ENCODE assay signal across 8 cellular contexts in the genomic region with DNA sequence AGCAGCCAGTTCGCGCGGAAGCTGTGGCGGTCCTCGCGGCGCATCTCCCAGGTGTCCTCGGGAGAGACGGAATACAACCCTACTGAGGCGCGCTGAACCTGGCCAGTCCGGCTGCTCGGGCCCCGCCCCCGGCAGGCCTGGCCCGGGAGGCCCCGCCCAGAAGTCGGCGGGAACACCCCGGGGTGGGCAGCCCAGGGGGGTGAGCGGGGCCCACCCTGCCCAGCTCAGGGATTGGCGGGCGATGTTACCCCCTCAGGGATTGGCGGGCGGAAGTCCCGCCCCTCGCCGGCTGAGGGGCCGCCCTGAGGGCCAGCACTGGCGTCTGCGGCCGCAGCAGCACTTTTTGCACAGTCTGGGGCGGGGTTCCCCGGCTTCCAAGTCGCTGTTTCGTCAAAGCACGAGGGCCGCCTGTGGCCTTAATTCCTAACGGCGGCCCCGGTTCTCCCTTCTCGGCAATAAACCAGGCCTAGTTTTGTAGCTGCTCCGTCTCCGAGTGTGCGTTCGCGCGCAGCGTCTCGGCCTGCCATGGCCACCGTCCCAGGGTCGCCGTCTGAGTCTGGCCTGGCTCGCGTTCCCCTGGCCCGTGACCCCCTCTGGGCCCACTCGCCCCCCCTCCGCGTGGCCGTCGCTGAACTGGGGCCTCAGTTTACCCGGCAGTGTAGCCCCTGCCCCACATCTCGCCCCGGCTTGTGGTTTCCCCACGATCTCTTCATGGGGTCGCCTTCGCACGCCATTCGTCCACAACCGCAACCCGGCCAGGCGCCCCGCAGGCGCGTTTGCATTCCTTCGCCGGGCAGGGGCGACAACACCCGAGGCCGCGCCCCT.
A peak's percentile ranks its signal among the peaks of the same experiment; 100 is the strongest.
DNase-seq lines count a peak whose midpoint lies in the region; ATAC-seq and TF ChIP-seq lines count a peak whose summit lies in the region.

No MANE protein-coding gene starts in this region.

- no peaks in the 10 kb centered on the region for H3K79me2 ChIP-seq in ACC112 (ENCODE audit: control insufficient read depth, insufficient read depth, low read length, unreplicated experiment)

- TF ChIP-seq POLR2A in GM19193 (IDR thresholded peaks at IDR 0.05; ENCODE audit: extremely low read depth, insufficient read depth, insufficient read length) = peak; percentile 75

- ATAC-seq in HG03442 (IDR thresholded peaks at IDR 0.05; ENCODE audit: unreplicated experiment) = peak; percentile 50

- peak overlapping the region; percentile 83 for H2AFZ ChIP-seq in ACC112 (ENCODE audit: low read length, unreplicated experiment)

- peak; percentile 43 for DNase-seq in T-helper 22 cell (ENCODE audit: low read depth)
- DNase-seq in astrocyte of the hippocampus (ENCODE audit: low read depth, low spot score) = peak; percentile 97
- DNase-seq in hypothalamus (lab: John Stamatoyannopoulos, UW) = peak in 50 of 51 donors; percentile 44 to 94 (median 80)
- DNase-seq in retinal pigment epithelial cell (ENCODE audit: low read depth) = peak; percentile 81
- no peak for DNase-seq in DMS53 (lab: John Stamatoyannopoulos, UW)

- no peak for TF ChIP-seq CTCF in retinal pigment epithelial cell (conservative IDR thresholded peaks at IDR 0.05; ENCODE audit: low read depth, low read length)

- peak overlapping the region; percentile 83 for H3K4me3 ChIP-seq in ACC112 (ENCODE audit: low read depth, low read length)
- peak overlapping the region; percentile 58 for H3K4me3 ChIP-seq in retinal pigment epithelial cell (ENCODE audit: low read length)

- H3K27me3 ChIP-seq in ACC112 (ENCODE audit: insufficient read depth, low read length) = no peaks in the 10 kb centered on the region

- peak overlapping the region; percentile 58; the same call in 1 of the 2 replicates for H3K27ac ChIP-seq in ACC112 (ENCODE audit: low read depth, low read length)

- no peaks in the 10 kb centered on the region for H3K36me3 ChIP-seq in ACC112 (ENCODE audit: insufficient read depth, low read length)

- peaks cover 3% of the 10 kb centered on the region for H3K4me1 ChIP-seq in ACC112 (ENCODE audit: control insufficient read depth, insufficient read depth, low read length, unreplicated experiment)
